ENCODE assay signal across 15 cellular contexts in genomic region chrX:139554367-139554766, GRCh38. TPM values are rescaled to one million over a fixed set of nuclear protein-coding genes. Genes with fewer than 3 reads are reported as not detected.
DNase-seq lines count a peak whose midpoint lies in the region; ATAC-seq and TF ChIP-seq lines count a peak whose summit lies in the region.
"Had no signal": no experiment of that assay in that cellular context is flagged by ENCODE, and none has a peak within 500 bp of the region (broad histone marks: within the 10 kb centered on the region; RNA-seq: fewer than 3 reads in every experiment).

No MANE protein-coding gene starts in this region.

- H4K8ac ChIP-seq in H9 (replicated peaks; ENCODE audit: insufficient read length, low read depth, low read length), result no peak overlapping the region

- H4K91ac ChIP-seq in H9 (ENCODE audit: insufficient read length, low read depth, low read length), result no peak overlapping the region

- H2BK120ac ChIP-seq in H9 (ENCODE audit: low read depth, low read length, poor library complexity, severe bottlenecking), result no peak overlapping the region

- no peaks in the 10 kb centered on the region for H3K79me2 ChIP-seq in H9 (ENCODE audit: insufficient read depth, low read length)

- H3K4me3 ChIP-seq in esophagus squamous epithelium, result no peak overlapping the region
- H3K4me3 ChIP-seq: mucosa of descending colon, SJSA1 had no signal

- H3K56ac ChIP-seq in H9 (ENCODE audit: insufficient read length, low read depth, low read length), result no peak overlapping the region

- no peak overlapping the region for H2BK20ac ChIP-seq in H9 (ENCODE audit: low read depth, low read length, poor library complexity, severe bottlenecking)

- peak; percentile 13 for DNase-seq in GM10248 (ENCODE audit: extremely low spot score)
- DNase-seq in Kasumi-1 (lab: John Stamatoyannopoulos, UW), result peak; percentile 19 to 40
- DNase-seq in esophagus squamous epithelium (lab: John Stamatoyannopoulos, UW), result no peak
- DNase-seq in naive thymus-derived CD8-positive, alpha-beta T cell, result no peak
- DNase-seq in RWPE1 (ENCODE audit: low spot score), result no peak
- DNase-seq in H9, result no peak
- DNase-seq: activated CD8-positive, alpha-beta memory T cell treated with anti-CD3 and anti-CD28 coated beads for 24 hours; C1 segment of cervical spinal cord; effector CD8-positive, alpha-beta T cell; mucosa of descending colon; NCI-H2171 had no signal

- H3K9ac ChIP-seq in H9 (ENCODE audit: extremely low read depth, insufficient read length, low read length), result no peak overlapping the region

- ATAC-seq in GM19395 (IDR thresholded peaks at IDR 0.05; ENCODE audit: unreplicated experiment), result peak; percentile 53
- ATAC-seq in HG02885 (IDR thresholded peaks at IDR 0.05; ENCODE audit: poor library complexity, unreplicated experiment), result peak; percentile 36
- ATAC-seq in naive thymus-derived CD8-positive, alpha-beta T cell, result no peak
- ATAC-seq: mucosa of descending colon had no signal

- no peak overlapping the region for H2BK15ac ChIP-seq in H9 (ENCODE audit: low read depth, low read length)

- H2AFZ ChIP-seq in H9 (ENCODE audit: low read length), result no peak overlapping the region

- H3K4me3 Mint-ChIP-seq in naive thymus-derived CD8-positive, alpha-beta T cell, result peak overlapping the region in 1 of 10 donors; percentile 42
- no peak overlapping the region for H3K4me3 Mint-ChIP-seq in H9

- intact Hi-C loops in esophagus squamous epithelium (cut with DNase I), result no loop called here

- H3T11ph ChIP-seq in H9 (ENCODE audit: low read length), result no peak overlapping the region

- H3K27ac Mint-ChIP-seq in naive thymus-derived CD8-positive, alpha-beta T cell, result no peak overlapping the region
- no peak overlapping the region for H3K27ac Mint-ChIP-seq in H9

- no peak overlapping the region for H3K23ac ChIP-seq in H9 (ENCODE audit: insufficient read length, low read depth, low read length)

- no peak overlapping the region for H3K4me2 ChIP-seq in H9 (ENCODE audit: insufficient read depth, insufficient read length, low read length)

- H3K27ac ChIP-seq in esophagus squamous epithelium (no peak overlapping the region), RWPE1 (no peak overlapping the region), H9 (ENCODE audit: insufficient read length, low read depth, low read length) (no peak overlapping the region)
- H3K27ac ChIP-seq: SJSA1 had no signal

- H4K20me1 ChIP-seq in H9 (ENCODE audit: control insufficient read depth, insufficient read depth, insufficient read length), result no peaks in the 10 kb centered on the region

- no peaks in the 10 kb centered on the region for H3K27me3 ChIP-seq in esophagus squamous epithelium
- no peaks in the 10 kb centered on the region for H3K27me3 ChIP-seq in H9 (ENCODE audit: insufficient read depth, low read length)
- H3K27me3 ChIP-seq: SJSA1 had no signal

- CTCF ChIA-PET in GM10248 (lab: Yijun Ruan, JAX) (no interaction called here), RWPE1 (lab: Yijun Ruan, JAX) (interaction anchor here (0.6 kb wide), 1 partner anchor 321 kb away, joined by 3 read pairs; no protein-coding TSS in a partner anchor)

- no peaks in the 10 kb centered on the region for H3K23me2 ChIP-seq in H9 (ENCODE audit: insufficient read length, low read depth, low read length, poor library complexity, severe bottlenecking)

- no peak overlapping the region for H3K14ac ChIP-seq in H9 (ENCODE audit: insufficient read depth, low read length)

- no peaks in the 10 kb centered on the region for H3K79me1 ChIP-seq in H9 (ENCODE audit: insufficient read depth, low read depth, low read length, poor library complexity, severe bottlenecking)

- H3K36me3 ChIP-seq in esophagus squamous epithelium, result no peaks in the 10 kb centered on the region
- H3K36me3 ChIP-seq: SJSA1 had no signal

- no peak overlapping the region for H2BK12ac ChIP-seq in H9 (ENCODE audit: insufficient read length, low read depth, low read length)

- no peak for TF ChIP-seq CTCF in GM10248 (IDR thresholded peaks at IDR 0.05; ENCODE audit: control extremely low read depth, extremely low read depth, low read depth, missing control alignments)
- TF ChIP-seq CTCF in esophagus squamous epithelium (IDR thresholded peaks at IDR 0.05), result no peak
- no peak for TF ChIP-seq CTCF in RWPE1 (conservative IDR thresholded peaks at IDR 0.05; ENCODE audit: low read depth)
- no peak for TF ChIP-seq CTCF in H9 (conservative IDR thresholded peaks at IDR 0.05)

- no peaks in the 10 kb centered on the region for H3K9me3 Mint-ChIP-seq in naive thymus-derived CD8-positive, alpha-beta T cell
- peaks cover 0 to 39% of the 10 kb centered on the region in 2 experiments; a peak in 2 of 5 replicates for H3K9me3 Mint-ChIP-seq in H9

- H3K36me3 Mint-ChIP-seq in naive thymus-derived CD8-positive, alpha-beta T cell, result no peaks in the 10 kb centered on the region
- H3K36me3 Mint-ChIP-seq in H9 (ENCODE audit: insufficient read depth in 1 of 3, low read depth in 3 of 3), result no peaks in the 10 kb centered on the region

- H3K4ac ChIP-seq in H9 (ENCODE audit: low read depth, low read length), result no peak overlapping the region

- no peak overlapping the region for H2AK5ac ChIP-seq in H9 (ENCODE audit: insufficient read length, low read length)

- peaks cover 0 to 9% (median 5%) of the 10 kb centered on the region in 5 donors for H3K27me3 Mint-ChIP-seq in naive thymus-derived CD8-positive, alpha-beta T cell
- H3K27me3 Mint-ChIP-seq in H9 (ENCODE audit: low read depth), result no peaks in the 10 kb centered on the region

- POLR2A ChIA-PET in GM10248 (lab: Yijun Ruan, JAX) (no interaction called here), RWPE1 (lab: Yijun Ruan, JAX; ENCODE audit: low non-redundant PET) (no interaction called here)
- POLR2A ChIA-PET in naive thymus-derived CD8-positive, alpha-beta T cell (lab: Charles Lee), result no interaction called here

- H2BK5ac ChIP-seq in H9 (ENCODE audit: insufficient read length, low read length), result no peak overlapping the region

- H3K18ac ChIP-seq in H9 (ENCODE audit: insufficient read length, low read depth, low read length), result no peak overlapping the region

- H3K4me1 Mint-ChIP-seq in naive thymus-derived CD8-positive, alpha-beta T cell, result peaks cover 0 to 18% (median 5%) of the 10 kb centered on the region in 4 donors
- H3K4me1 Mint-ChIP-seq in H9, result no peaks in the 10 kb centered on the region

- H3K9me3 ChIP-seq in esophagus squamous epithelium (no peaks in the 10 kb centered on the region), H9 (ENCODE audit: control insufficient read depth, low read depth, low read length) (no peaks in the 10 kb centered on the region)
- H3K9me3 ChIP-seq: mucosa of descending colon, SJSA1 had no signal

- no peak overlapping the region for H4K5ac ChIP-seq in H9 (ENCODE audit: insufficient read length, low read depth, low read length)

- H3K4me1 ChIP-seq in esophagus squamous epithelium (no peaks in the 10 kb centered on the region), H9 (ENCODE audit: insufficient read depth, low read length) (no peaks in the 10 kb centered on the region; the same call in 1 of the 2 replicates)
- H3K4me1 ChIP-seq: SJSA1 had no signal

- TF ChIP-seq POLR2A in esophagus squamous epithelium (IDR thresholded peaks at IDR 0.05), result no peak

RNA-seq across cellular contexts. Expression of gene F9, which starts 23.8 kb away (rescaled TPM):
- total RNA-seq in esophagus squamous epithelium (not detected), H9 (2021) (not detected in 2 replicates)
- total RNA-seq in naive thymus-derived CD8-positive, alpha-beta T cell, result not detected
- not detected for polyA plus RNA-seq in naive thymus-derived CD8-positive, alpha-beta T cell
- total RNA-seq: mucosa of descending colon, SJSA1 had no signal
- polyA plus RNA-seq: adipose tissue had no signal

Comparison
In these comparisons a context has a peak if more than half of its experiments do, and no peak if none do; other contexts are left out.
1. DNase-seq: peak in GM10248 (single experiment) and Kasumi-1 (2 of 2); none in esophagus squamous epithelium (single experiment), naive thymus-derived CD8-positive, alpha-beta T cell (0 of 10), RWPE1 (single experiment) and H9 (single experiment).
2. ATAC-seq: peak in GM19395 (single experiment) and HG02885 (single experiment); none in naive thymus-derived CD8-positive, alpha-beta T cell (0 of 2).